Comparison of ENCODE assay signal across 20 cellular contexts in genomic region chr1:156134716-156135435, GRCh38. TPM values are rescaled to one million over a fixed set of nuclear protein-coding genes. Genes with fewer than 3 reads are reported as not detected.
DNase-seq lines count a peak whose midpoint lies in the region; ATAC-seq and TF ChIP-seq lines count a peak whose summit lies in the region.
"Had no signal": no experiment of that assay in that cellular context is flagged by ENCODE, and none has a peak within 500 bp of the region (broad histone marks: within the 10 kb centered on the region; RNA-seq: fewer than 3 reads in every experiment).

No MANE protein-coding gene starts in this region.

- H3K4me1 Mint-ChIP-seq in effector memory CD8-positive, alpha-beta T cell (ENCODE audit: low read depth in 2 of 2), result peaks cover 5% of the 10 kb centered on the region in 2 donors
- H3K4me1 Mint-ChIP-seq in osteocyte (ENCODE audit: unreplicated experiment), result peaks cover 12% of the 10 kb centered on the region

- H3K27me3 Mint-ChIP-seq in effector memory CD8-positive, alpha-beta T cell, result no peaks in the 10 kb centered on the region
- no peaks in the 10 kb centered on the region for H3K27me3 Mint-ChIP-seq in osteocyte (ENCODE audit: unreplicated experiment)
- H3K27me3 Mint-ChIP-seq: IgD-negative memory B cell had no signal

- H3K36me3 Mint-ChIP-seq in effector memory CD8-positive, alpha-beta T cell (ENCODE audit: insufficient read depth), result peaks cover 100% of the 10 kb centered on the region
- H3K36me3 Mint-ChIP-seq in osteocyte (ENCODE audit: unreplicated experiment), result peaks cover 49% of the 10 kb centered on the region

- no peaks in the 10 kb centered on the region for H3K9me3 Mint-ChIP-seq in effector memory CD8-positive, alpha-beta T cell
- no peaks in the 10 kb centered on the region for H3K9me3 Mint-ChIP-seq in osteocyte (ENCODE audit: unreplicated experiment)
- H3K9me3 Mint-ChIP-seq: IgD-negative memory B cell had no signal

- peaks cover 2% of the 10 kb centered on the region; the same call in 1 of the 2 replicates for H4K20me1 ChIP-seq in BLaER1

- no peak overlapping the region for H3K27ac ChIP-seq in BLaER1
- H3K27ac ChIP-seq: A549, C4-2B, SJSA1 had no signal

- H3K36me3 ChIP-seq in BLaER1, result peaks cover 9% of the 10 kb centered on the region; the same call in 1 of the 2 replicates

- no peak overlapping the region for H3K4me3 ChIP-seq in BLaER1
- H3K4me3 ChIP-seq: A549, SJSA1 had no signal

- in situ Hi-C loops in G401 (cut with HindIII; ENCODE audit: low sequenced_read_pairs), result loop anchor here (10.0 kb wide), 2 partner anchors 90 to 190 kb away; partner anchors contain the start of gene RXFP4

- no peak overlapping the region for H3K9ac ChIP-seq in BLaER1

- no peaks in the 10 kb centered on the region for H3K9me3 ChIP-seq in BLaER1
- H3K9me3 ChIP-seq: A549, SJSA1 had no signal

- H3K4me3 Mint-ChIP-seq in effector memory CD8-positive, alpha-beta T cell, result peak overlapping the region in 1 of 2 donors; percentile 61
- no peak overlapping the region for H3K4me3 Mint-ChIP-seq in osteocyte (ENCODE audit: unreplicated experiment)
- H3K4me3 Mint-ChIP-seq: IgD-negative memory B cell had no signal

- H3K27me3 ChIP-seq in BLaER1, result no peaks in the 10 kb centered on the region
- H3K27me3 ChIP-seq: SJSA1 had no signal

- peak overlapping the region; percentile 54 to 93 for H3K27ac Mint-ChIP-seq in effector memory CD8-positive, alpha-beta T cell
- H3K27ac Mint-ChIP-seq in osteocyte (ENCODE audit: unreplicated experiment), result peak overlapping the region; percentile 72

- peak overlapping the region; percentile 36 for H3K4me2 ChIP-seq in BLaER1
- H3K4me2 ChIP-seq: A549 had no signal

- DNase-seq in G401 (ENCODE audit: low spot score) (peak; percentile 53), osteocyte (ENCODE audit: extremely low spot score, unreplicated experiment) (no peak), GF-D8 (lab: John Stamatoyannopoulos, UW) (no peak), cortex of kidney (lab: John Stamatoyannopoulos, UW) (no peak), NK-92 (lab: John Stamatoyannopoulos, UW; ENCODE audit: unreplicated experiment) (no peak), MV-4-11 (lab: John Stamatoyannopoulos, UW) (no peak)
- DNase-seq in effector memory CD8-positive, alpha-beta T cell, result no peak
- DNase-seq: DMS153; H7; Kasumi-1; NCI-H1417; NCI-H187 treated with DMSO at 0.1 percent for 48 hours; NCI-H446; NCI-H69; NK-92 treated with Interleukin-12 subunit alpha and Interleukin-12 subunit beta, amount 100 ng/mL, for 24 hours had no signal

- peaks cover 23% of the 10 kb centered on the region for H3K4me1 ChIP-seq in BLaER1

- no peak for ATAC-seq in effector memory CD8-positive, alpha-beta T cell (replicated peaks)

- no peak for TF ChIP-seq CTCF in osteocyte (IDR thresholded peaks at IDR 0.05)

RNA-seq across cellular contexts. Expression of gene SEMA4A, which starts 18.5 kb away (rescaled TPM):
- 1.8 and 2.0 TPM in 2 replicates for total RNA-seq in G401 (2014; rRNA removed; shearing (Covaris generic))
- total RNA-seq in osteocyte, result 1.6 and 1.8 TPM in 2 replicates

RNA-seq across cellular contexts. Expression of gene LMNA, which starts 20.4 kb away (rescaled TPM):
- 314 and 341 TPM in 2 replicates for total RNA-seq in G401 (2014; rRNA removed; shearing (Covaris generic))
- total RNA-seq in osteocyte, result 733 and 792 TPM in 2 replicates

RNA-seq across cellular contexts. Expression of gene MEX3A, which starts 52.6 kb away (rescaled TPM):
- total RNA-seq in G401 (2014; rRNA removed; shearing (Covaris generic)), result 21.0 and 21.2 TPM in 2 replicates
- total RNA-seq in osteocyte, result 19.8 and 20.7 TPM in 2 replicates

RNA-seq across cellular contexts. Expression of gene SLC25A44, which starts 59.0 kb away (rescaled TPM):
- total RNA-seq in G401 (2014; rRNA removed; shearing (Covaris generic)), result 7.3 and 11.9 TPM in 2 replicates
- total RNA-seq in osteocyte, result 20.2 and 23.4 TPM in 2 replicates
